ENCODE assay signal across 20 cellular contexts in genomic region chr2:66240284-66240683, GRCh38.
DNase-seq lines count a peak whose midpoint lies in the region; ATAC-seq and TF ChIP-seq lines count a peak whose summit lies in the region.
"Had no signal": no experiment of that assay in that cellular context is flagged by ENCODE, and none has a peak within 500 bp of the region (broad histone marks: within the 10 kb centered on the region; RNA-seq: fewer than 3 reads in every experiment).

No MANE protein-coding gene starts in this region.

- intact Hi-C loops in lower lobe of right lung (cut with DNase I), result no loop called here
- intact Hi-C loops in PC-9 (cut with micrococcal nuclease; ENCODE audit: unreplicated experiment), result no loop called here

- no peaks in the 10 kb centered on the region for H3F3A ChIP-seq in PC-9 (ENCODE audit: insufficient read depth, low read depth)

- no peak overlapping the region for H2AFZ ChIP-seq in PC-9

- DNase-seq in Peyer's patch, result no peak
- DNase-seq in cerebellar cortex (ENCODE audit: low spot score), result peak; percentile 7
- no peak for DNase-seq in lower lobe of right lung
- DNase-seq in superior temporal gyrus (ENCODE audit: extremely low spot score), result peak; percentile 37
- DNase-seq in PC-9, result no peak
- DNase-seq in NCI-H1048 (lab: John Stamatoyannopoulos, UW), result no peak
- DNase-seq in stimulated activated CD4-positive, alpha-beta T cell treated with anti-CD3 and anti-CD28 coated beads, Interleukin-4, amount 100 ng/mL, for 4 hours, result no peak
- DNase-seq: activated CD4-positive, alpha-beta T cell treated with anti-CD3 and anti-CD28 coated beads, Interleukin-2, amount 10 ng/mL, durations not matched to agents 7 days and 5 days; activated effector memory CD4-positive, alpha-beta T cell treated with Interleukin-2 at 50 U/mL for 16 hours; amniotic stem cell; COR-L47; effector CD8-positive, alpha-beta T cell; islet precursor cell; NCI-H526 treated with DMSO at 0.1 percent for 48 hours; stimulated activated CD4-positive, alpha-beta T cell treated with anti-CD3 and anti-CD28 coated beads, Interleukin-15, amount 100 ng/mL, for 24 hours had no signal

- POLR2A ChIA-PET in PC-9 (lab: Charles Lee; ENCODE audit: unreplicated experiment), result no interaction called here

- no peak for ATAC-seq in lower lobe of right lung
- ATAC-seq in GM21528 (IDR thresholded peaks at IDR 0.05; ENCODE audit: low FRiP score, unreplicated experiment), result no peak
- ATAC-seq: stimulated activated effector memory CD8-positive, alpha-beta T cell treated with anti-CD3 and anti-CD28 coated beads, Interleukin-12 subunit alpha, Interleukin-12 subunit beta, amount 100 ng/mL, for 72 hours had no signal

- no peaks in the 10 kb centered on the region for H4K20me1 ChIP-seq in PC-9 (ENCODE audit: insufficient read depth)

- TF ChIP-seq POLR2A in Peyer's patch (IDR thresholded peaks at IDR 0.05), result no peak

- H3K4me2 ChIP-seq in PC-9, result no peak overlapping the region
- H3K4me2 ChIP-seq: KMS-11 had no signal

- no peaks in the 10 kb centered on the region for H3K79me2 ChIP-seq in PC-9 (ENCODE audit: low read depth)

- BruUV-seq in PC-9 (replicated peaks; lab: Mats Ljungman, UMichigan), result no TSS peak

- H3K4me3 ChIP-seq in Peyer's patch (no peak overlapping the region), lower lobe of right lung (no peak overlapping the region), PC-9 (no peak overlapping the region)
- H3K4me3 ChIP-seq: psoas muscle, tibial nerve had no signal

- H3K4me1 ChIP-seq in Peyer's patch (no peaks in the 10 kb centered on the region), lower lobe of right lung (no peaks in the 10 kb centered on the region), PC-9 (replicated peaks; ENCODE audit: insufficient read depth) (no peaks in the 10 kb centered on the region)
- H3K4me1 ChIP-seq: psoas muscle had no signal

- CTCF ChIA-PET in PC-9 (lab: Charles Lee), result no interaction called here

- H3K36me3 ChIP-seq in Peyer's patch (no peaks in the 10 kb centered on the region), lower lobe of right lung (no peaks in the 10 kb centered on the region), PC-9 (ENCODE audit: low read depth) (no peaks in the 10 kb centered on the region)
- H3K36me3 ChIP-seq: tibial nerve had no signal

- no peaks in the 10 kb centered on the region for H3K9me2 ChIP-seq in PC-9 (ENCODE audit: insufficient read depth)

- no peaks in the 10 kb centered on the region for H3K9me3 ChIP-seq in Peyer's patch
- H3K9me3 ChIP-seq in lower lobe of right lung, result no peaks in the 10 kb centered on the region
- no peaks in the 10 kb centered on the region for H3K9me3 ChIP-seq in PC-9 (ENCODE audit: insufficient read depth, low read depth)
- H3K9me3 ChIP-seq: psoas muscle, tibial nerve had no signal

- no peaks in the 10 kb centered on the region for H3K27me3 ChIP-seq in Peyer's patch
- H3K27me3 ChIP-seq in lower lobe of right lung (ENCODE audit: low read depth), result no peaks in the 10 kb centered on the region
- H3K27me3 ChIP-seq in PC-9 (ENCODE audit: insufficient read depth, low read depth), result no peaks in the 10 kb centered on the region
- H3K27me3 ChIP-seq: tibial nerve had no signal

- H3K27ac ChIP-seq in Peyer's patch (peak overlapping the region in 3 of 4 donors; percentile 11 to 29 (median 13)), lower lobe of right lung (peak overlapping the region; percentile 7), PC-9 (no peak overlapping the region)
- H3K27ac ChIP-seq: KMS-11, psoas muscle had no signal

- TF ChIP-seq CTCF in Peyer's patch (IDR thresholded peaks at IDR 0.05) (no peak), lower lobe of right lung (IDR thresholded peaks at IDR 0.05) (no peak), PC-9 (conservative IDR thresholded peaks at IDR 0.05) (no peak)

Comparison
In these comparisons a context has a peak if more than half of its experiments do, and no peak if none do; other contexts are left out.
1. DNase-seq: peak in cerebellar cortex (single experiment) and superior temporal gyrus (single experiment); none in Peyer's patch (0 of 3), lower lobe of right lung (single experiment), PC-9 (0 of 2), NCI-H1048 (single experiment) and stimulated activated CD4-positive, alpha-beta T cell treated with anti-CD3 and anti-CD28 coated beads, Interleukin-4, amount 100 ng/mL, for 4 hours (0 of 2).